20 cellular contexts compared by ENCODE assay signal in the genomic region with DNA sequence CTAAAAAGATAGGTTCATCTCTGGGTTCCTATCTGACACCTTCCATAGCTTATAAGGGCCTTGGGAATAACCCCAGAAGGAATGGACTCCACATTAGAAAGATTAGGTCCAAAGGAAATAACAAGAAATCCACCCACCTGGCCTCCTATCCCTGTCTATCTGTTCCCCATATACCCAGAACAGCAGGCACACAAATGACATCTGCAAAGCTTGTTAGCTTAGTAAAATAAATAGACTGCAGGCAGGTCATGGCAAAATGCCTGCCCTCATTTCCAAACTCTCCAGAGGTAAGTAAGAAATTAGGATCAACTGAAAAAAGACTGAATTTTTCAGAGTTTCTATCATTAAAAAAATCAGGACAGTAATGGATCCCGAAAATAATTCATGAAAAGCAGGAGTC.
A peak's percentile ranks its signal among the peaks of the same experiment; 100 is the strongest.
DNase-seq lines count a peak whose midpoint lies in the region; ATAC-seq, FAIRE-seq and TF ChIP-seq lines count a peak whose summit lies in the region.
"Had no signal": no experiment of that assay in that cellular context is flagged by ENCODE, and none has a peak within 500 bp of the region (broad histone marks: within the 10 kb centered on the region; RNA-seq: fewer than 3 reads in every experiment).

No MANE protein-coding gene starts in this region.

- 85 to 89% methylated on average over 1 of the region's 1 CpG for WGBS in pancreas, 2 donors
- 0% methylated on average over 1 of the region's 1 CpG for WGBS in SK-N-SH (ENCODE audit: low lambda C conversion rate)

- H3K9me3 ChIP-seq in pancreas (no peaks in the 10 kb centered on the region), SK-N-SH (no peaks in the 10 kb centered on the region)
- H3K9me3 ChIP-seq: BLaER1 had no signal

- H3K4me2 ChIP-seq in SK-N-SH: no peak overlapping the region
- H3K4me2 ChIP-seq: BLaER1 had no signal

- no peaks in the 10 kb centered on the region for H3K4me1 Mint-ChIP-seq in effector memory CD8-positive, alpha-beta T cell (ENCODE audit: low read depth in 2 of 2)
- H3K4me1 Mint-ChIP-seq: CD8-positive, alpha-beta memory T cell had no signal

- no peaks in the 10 kb centered on the region for H3K36me3 Mint-ChIP-seq in effector memory CD8-positive, alpha-beta T cell (ENCODE audit: insufficient read depth)
- H3K36me3 Mint-ChIP-seq: CD8-positive, alpha-beta memory T cell had no signal

- H3K27ac Mint-ChIP-seq in effector memory CD8-positive, alpha-beta T cell: no peak overlapping the region
- H3K27ac Mint-ChIP-seq: CD8-positive, alpha-beta memory T cell had no signal

- no peak overlapping the region for H2AFZ ChIP-seq in SK-N-SH (ENCODE audit: low read depth)
- H2AFZ ChIP-seq: GM23248 had no signal

- no peak overlapping the region for H3K4me3 Mint-ChIP-seq in effector memory CD8-positive, alpha-beta T cell
- H3K4me3 Mint-ChIP-seq: CD8-positive, alpha-beta memory T cell had no signal

- no peaks in the 10 kb centered on the region for H3K4me1 ChIP-seq in pancreas
- H3K4me1 ChIP-seq in SK-N-SH (ENCODE audit: control insufficient read depth in 1 of 2, insufficient read depth in 2 of 2, low read depth in 1 of 2, low read length in 1 of 2): no peaks in the 10 kb centered on the region
- H3K4me1 ChIP-seq: BLaER1 had no signal

- H3K27ac ChIP-seq in pancreas (no peak overlapping the region), SK-N-SH (ENCODE audit: low read depth in 2 of 2, low read length in 1 of 2) (no peak overlapping the region)
- H3K27ac ChIP-seq: BLaER1, GM23248 had no signal

- no peaks in the 10 kb centered on the region for H4K20me1 ChIP-seq in SK-N-SH (ENCODE audit: insufficient read depth)
- H4K20me1 ChIP-seq: BLaER1 had no signal

- no peak for TF ChIP-seq EP300 in SK-N-SH (IDR thresholded peaks at IDR 0.05; ENCODE audit: borderline replicate concordance in 1 of 2, low read depth in 1 of 2, low read length in 1 of 2)

- no peaks in the 10 kb centered on the region for H3F3A ChIP-seq in SK-N-SH (replicated peaks; ENCODE audit: insufficient read depth)

- H3K36me3 ChIP-seq in pancreas: no peaks in the 10 kb centered on the region
- no peaks in the 10 kb centered on the region for H3K36me3 ChIP-seq in SK-N-SH (replicated peaks in 1 of 2; ENCODE audit: control insufficient read depth in 1 of 2, insufficient read depth in 2 of 2, low read length in 1 of 2)
- H3K36me3 ChIP-seq: BLaER1 had no signal

- CTCF ChIA-PET in SK-N-SH (lab: Yijun Ruan, JAX): interaction anchor here (1.0 kb wide), 1 partner anchor 687 kb away, joined by 3 read pairs; no protein-coding TSS in a partner anchor

- DNase-seq in NCI-H345 (lab: John Stamatoyannopoulos, UW) (peak; percentile 11), NCI-H345 treated with DMSO at 0.1 percent for 48 hours (lab: John Stamatoyannopoulos, UW; ENCODE audit: unreplicated experiment) (no peak), NCI-H510A (lab: John Stamatoyannopoulos, UW) (peak; percentile 7), SHP77 treated with DMSO at 0.1 percent for 48 hours (lab: John Stamatoyannopoulos, UW) (peak; percentile 60), pancreas (peak in 2 of 6 donors; percentile 7 to 16), SK-N-SH (no peak), islet precursor cell (no peak)
- DNase-seq in effector memory CD8-positive, alpha-beta T cell: no peak
- DNase-seq: CD8-positive, alpha-beta memory T cell; GF-D8; GM23248; NCI-H2107; NCI-H446 treated with DMSO at 0.1 percent for 48 hours; NK-92 treated with Interleukin-12 subunit alpha and Interleukin-12 subunit beta, amount 100 ng/mL, for 24 hours had no signal

- H3K9me2 ChIP-seq in SK-N-SH: no peaks in the 10 kb centered on the region

- H3K4me3 ChIP-seq in pancreas: no peak overlapping the region
- no peak overlapping the region for H3K4me3 ChIP-seq in SK-N-SH (ENCODE audit: low read depth in 2 of 2, low read length in 1 of 2)
- H3K4me3 ChIP-seq: BLaER1, GM23248, K562 had no signal

- no peak overlapping the region for H3K9ac ChIP-seq in SK-N-SH
- H3K9ac ChIP-seq: BLaER1, GM23248 had no signal

- no peak for TF ChIP-seq CTCF in pancreas (IDR thresholded peaks at IDR 0.05)
- TF ChIP-seq CTCF in SK-N-SH (IDR thresholded peaks at IDR 0.05): no peak

- POLR2A ChIA-PET in SK-N-SH (lab: Yijun Ruan, JAX): no interaction called here

- no peaks in the 10 kb centered on the region for H3K27me3 Mint-ChIP-seq in effector memory CD8-positive, alpha-beta T cell
- H3K27me3 Mint-ChIP-seq: CD8-positive, alpha-beta memory T cell had no signal

- no peaks in the 10 kb centered on the region for H3K27me3 ChIP-seq in pancreas
- H3K27me3 ChIP-seq in SK-N-SH (ENCODE audit: insufficient read depth): peaks cover 7% of the 10 kb centered on the region; the same call in 1 of the 2 replicates
- H3K27me3 ChIP-seq: BLaER1 had no signal

- peak in 3 of 4 donors; percentile 42 to 74 (median 69) for ATAC-seq in pancreas
- no peak for ATAC-seq in effector memory CD8-positive, alpha-beta T cell (replicated peaks)
- ATAC-seq: HCT116, K562 had no signal

- no peak for TF ChIP-seq RAD21 in SK-N-SH (IDR thresholded peaks at IDR 0.05; ENCODE audit: low read length)

- H3K79me2 ChIP-seq in SK-N-SH (ENCODE audit: insufficient read depth): no peaks in the 10 kb centered on the region

- intact Hi-C loops in pancreas (cut with DNase I): no loop called here

- FAIRE-seq in pancreas (lab: Jason Lieb, UNC): no peak
- FAIRE-seq: A204.1, GM12891, GM18507, K562 had no signal

- H3K9me3 Mint-ChIP-seq in effector memory CD8-positive, alpha-beta T cell: peaks cover 16 to 24% of the 10 kb centered on the region in 2 donors

TF ChIP-seq in SK-N-SH, 30 proteins besides CTCF, POLR2A, EP300 and RAD21 (continues in another document):
- no peak for TF ChIP-seq TEAD4 (IDR thresholded peaks at IDR 0.05; ENCODE audit: borderline replicate concordance, insufficient read depth)
- no peak for TF ChIP-seq JUND (IDR thresholded peaks at IDR 0.05)
- TF ChIP-seq, protein P1, sequence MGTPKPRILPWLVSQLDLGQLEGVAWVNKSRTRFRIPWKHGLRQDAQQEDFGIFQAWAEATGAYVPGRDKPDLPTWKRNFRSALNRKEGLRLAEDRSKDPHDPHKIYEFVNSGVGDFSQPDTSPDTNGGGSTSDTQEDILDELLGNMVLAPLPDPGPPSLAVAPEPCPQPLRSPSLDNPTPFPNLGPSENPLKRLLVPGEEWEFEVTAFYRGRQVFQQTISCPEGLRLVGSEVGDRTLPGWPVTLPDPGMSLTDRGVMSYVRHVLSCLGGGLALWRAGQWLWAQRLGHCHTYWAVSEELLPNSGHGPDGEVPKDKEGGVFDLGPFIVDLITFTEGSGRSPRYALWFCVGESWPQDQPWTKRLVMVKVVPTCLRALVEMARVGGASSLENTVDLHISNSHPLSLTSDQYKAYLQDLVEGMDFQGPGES (IDR thresholded peaks at IDR 0.05; ENCODE audit: low read depth, low read length): no peak
- no peak for TF ChIP-seq MEF2A (IDR thresholded peaks at IDR 0.05; ENCODE audit: borderline replicate concordance, low read depth)
- TF ChIP-seq CHD2 (IDR thresholded peaks at IDR 0.05; ENCODE audit: low read length, partially characterized antibody): no peak
- TF ChIP-seq TCF12 (IDR thresholded peaks at IDR 0.05): no peak
- TF ChIP-seq, protein P2, sequence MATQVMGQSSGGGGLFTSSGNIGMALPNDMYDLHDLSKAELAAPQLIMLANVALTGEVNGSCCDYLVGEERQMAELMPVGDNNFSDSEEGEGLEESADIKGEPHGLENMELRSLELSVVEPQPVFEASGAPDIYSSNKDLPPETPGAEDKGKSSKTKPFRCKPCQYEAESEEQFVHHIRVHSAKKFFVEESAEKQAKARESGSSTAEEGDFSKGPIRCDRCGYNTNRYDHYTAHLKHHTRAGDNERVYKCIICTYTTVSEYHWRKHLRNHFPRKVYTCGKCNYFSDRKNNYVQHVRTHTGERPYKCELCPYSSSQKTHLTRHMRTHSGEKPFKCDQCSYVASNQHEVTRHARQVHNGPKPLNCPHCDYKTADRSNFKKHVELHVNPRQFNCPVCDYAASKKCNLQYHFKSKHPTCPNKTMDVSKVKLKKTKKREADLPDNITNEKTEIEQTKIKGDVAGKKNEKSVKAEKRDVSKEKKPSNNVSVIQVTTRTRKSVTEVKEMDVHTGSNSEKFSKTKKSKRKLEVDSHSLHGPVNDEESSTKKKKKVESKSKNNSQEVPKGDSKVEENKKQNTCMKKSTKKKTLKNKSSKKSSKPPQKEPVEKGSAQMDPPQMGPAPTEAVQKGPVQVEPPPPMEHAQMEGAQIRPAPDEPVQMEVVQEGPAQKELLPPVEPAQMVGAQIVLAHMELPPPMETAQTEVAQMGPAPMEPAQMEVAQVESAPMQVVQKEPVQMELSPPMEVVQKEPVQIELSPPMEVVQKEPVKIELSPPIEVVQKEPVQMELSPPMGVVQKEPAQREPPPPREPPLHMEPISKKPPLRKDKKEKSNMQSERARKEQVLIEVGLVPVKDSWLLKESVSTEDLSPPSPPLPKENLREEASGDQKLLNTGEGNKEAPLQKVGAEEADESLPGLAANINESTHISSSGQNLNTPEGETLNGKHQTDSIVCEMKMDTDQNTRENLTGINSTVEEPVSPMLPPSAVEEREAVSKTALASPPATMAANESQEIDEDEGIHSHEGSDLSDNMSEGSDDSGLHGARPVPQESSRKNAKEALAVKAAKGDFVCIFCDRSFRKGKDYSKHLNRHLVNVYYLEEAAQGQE (IDR thresholded peaks at IDR 0.05; ENCODE audit: low read depth, low read length): no peak
- no peak for TF ChIP-seq FOSL2 (IDR thresholded peaks at IDR 0.05; ENCODE audit: borderline replicate concordance, low read depth)
- no peak for TF ChIP-seq TAF1 (IDR thresholded peaks at IDR 0.05; ENCODE audit: borderline replicate concordance, low read depth, low read length)
- TF ChIP-seq, protein P3, sequence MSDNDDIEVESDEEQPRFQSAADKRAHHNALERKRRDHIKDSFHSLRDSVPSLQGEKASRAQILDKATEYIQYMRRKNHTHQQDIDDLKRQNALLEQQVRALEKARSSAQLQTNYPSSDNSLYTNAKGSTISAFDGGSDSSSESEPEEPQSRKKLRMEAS (IDR thresholded peaks at IDR 0.05; ENCODE audit: low read depth): no peak
- no peak for TF ChIP-seq SIN3A (IDR thresholded peaks at IDR 0.05; ENCODE audit: borderline replicate concordance, low read depth, low read length)
- no peak for TF ChIP-seq FOXJ3 (CRISPR knock-in tag; IDR thresholded peaks at IDR 0.05)
- TF ChIP-seq NFIC (IDR thresholded peaks at IDR 0.05; ENCODE audit: borderline replicate concordance): no peak

Comparison
In these comparisons a context has a peak if more than half of its experiments do, and no peak if none do; other contexts are left out.
1. DNase-seq: peak in NCI-H345 (single experiment), NCI-H510A (single experiment) and SHP77 treated with DMSO at 0.1 percent for 48 hours (single experiment); none in NCI-H345 treated with DMSO at 0.1 percent for 48 hours (single experiment), SK-N-SH (single experiment), effector memory CD8-positive, alpha-beta T cell (0 of 3) and islet precursor cell (single experiment).